Comparison of ENCODE assay signal across 25 cellular contexts in genomic region chr12:51777973-51778372, GRCh38.
"Had no signal": no experiment of that assay in that cellular context is flagged by ENCODE, and none has a peak within 500 bp of the region (broad histone marks: within the 10 kb centered on the region; RNA-seq: fewer than 3 reads in every experiment).

No MANE protein-coding gene starts in this region.

- H3K27me3 Mint-ChIP-seq: stimulated activated naive CD8-positive, alpha-beta T cell treated with anti-CD3 and anti-CD28 coated beads, Interleukin-15, amount 100 ng/mL, for 72 hours; type B pancreatic cell had no signal

- H3K9me3 Mint-ChIP-seq: naive thymus-derived CD4-positive, alpha-beta T cell; natural killer cell treated with Interleukin-12 subunit alpha and Interleukin-12 subunit beta and Interleukin-15 and Interleukin-18, amount 100 ng/mL, for 72 hours; stimulated activated memory B cell treated with anti-CD40 and anti-IgM and Interleukin-4, amounts not matched to agents 10 μg/mL and 1 μg/mL and 100 μg/mL, for 72 hours; stimulated activated naive CD8-positive, alpha-beta T cell treated with anti-CD3 and anti-CD28 coated beads, Interleukin-15, amount 100 ng/mL, for 72 hours; type B pancreatic cell had no signal

- H3K4me3 ChIP-seq: heart right ventricle, hepatocyte, left lung, lung, pancreas, prostate gland, sigmoid colon, smooth muscle cell, tibial nerve, uterus had no signal

- H3K27ac ChIP-seq: heart right ventricle, hepatocyte, left lung, pancreas, prostate gland, sigmoid colon, tibial nerve, uterus had no signal

- H3K36me3 Mint-ChIP-seq: naive thymus-derived CD4-positive, alpha-beta T cell; natural killer cell treated with Interleukin-12 subunit alpha and Interleukin-12 subunit beta and Interleukin-15 and Interleukin-18, amount 100 ng/mL, for 72 hours; stimulated activated memory B cell treated with anti-CD40 and anti-IgM and Interleukin-4, amounts not matched to agents 10 μg/mL and 1 μg/mL and 100 μg/mL, for 72 hours had no signal

- H3K4me1 Mint-ChIP-seq: mesothelial cell of epicardium; stimulated activated memory B cell treated with anti-CD40 and anti-IgM and Interleukin-4, amounts not matched to agents 10 μg/mL and 1 μg/mL and 100 μg/mL, for 72 hours had no signal

- H3K4me1 ChIP-seq: left lung, pancreas, prostate gland, sigmoid colon, tibial nerve, uterus had no signal

- H3K27me3 ChIP-seq: hepatocyte, pancreas, sigmoid colon, tibial nerve, uterus had no signal

- DNase-seq: heart right ventricle; islet precursor cell; left lung; naive thymus-derived CD4-positive, alpha-beta T cell; pancreas; posterior cingulate gyrus; right cardiac atrium; sigmoid colon; stimulated activated CD4-positive, alpha-beta T cell treated with anti-CD3 and anti-CD28 coated beads, Interleukin-1b, Interleukin-23, amount 100 ng/mL, for 48 hours; stimulated activated CD4-positive, alpha-beta T cell treated with anti-CD3 and anti-CD28 coated beads, Interleukin-2, amount 100 ng/mL, for 48 hours; stimulated activated CD4-positive, alpha-beta T cell treated with anti-CD3 and anti-CD28 coated beads, Interleukin-4, amount 100 ng/mL, for 4 hours; stimulated activated CD8-positive, alpha-beta memory T cell treated with anti-CD3 and anti-CD28 coated beads, Interleukin-4, amount 100 ng/mL, for 48 hours; stimulated activated naive CD4-positive, alpha-beta T cell treated with Interleukin-2 at 50 U/mL for 16 hours; stimulated activated naive CD8-positive, alpha-beta T cell treated with anti-CD3 and anti-CD28 coated beads, Interleukin-15, amount 100 ng/mL, for 72 hours; substantia nigra; uterus had no signal

- H3K4me3 Mint-ChIP-seq: mesothelial cell of epicardium; naive thymus-derived CD4-positive, alpha-beta T cell; natural killer cell treated with Interleukin-12 subunit alpha and Interleukin-12 subunit beta and Interleukin-15 and Interleukin-18, amount 100 ng/mL, for 72 hours; stimulated activated memory B cell treated with anti-CD40 and anti-IgM and Interleukin-4, amounts not matched to agents 10 μg/mL and 1 μg/mL and 100 μg/mL, for 72 hours; stimulated activated naive CD8-positive, alpha-beta T cell treated with anti-CD3 and anti-CD28 coated beads, Interleukin-15, amount 100 ng/mL, for 72 hours; type B pancreatic cell had no signal

- H3K36me3 ChIP-seq: heart right ventricle, left lung, pancreas, prostate gland, sigmoid colon, uterus had no signal

- H3K27ac Mint-ChIP-seq: mesothelial cell of epicardium; naive thymus-derived CD4-positive, alpha-beta T cell; natural killer cell treated with Interleukin-12 subunit alpha and Interleukin-12 subunit beta and Interleukin-15 and Interleukin-18, amount 100 ng/mL, for 72 hours; stimulated activated memory B cell treated with anti-CD40 and anti-IgM and Interleukin-4, amounts not matched to agents 10 μg/mL and 1 μg/mL and 100 μg/mL, for 72 hours; stimulated activated naive CD8-positive, alpha-beta T cell treated with anti-CD3 and anti-CD28 coated beads, Interleukin-15, amount 100 ng/mL, for 72 hours; type B pancreatic cell had no signal

- ATAC-seq: heart right ventricle; left lung; naive thymus-derived CD4-positive, alpha-beta T cell; natural killer cell treated with Interleukin-12 subunit alpha and Interleukin-12 subunit beta and Interleukin-15 and Interleukin-18, amount 100 ng/mL, for 72 hours; pancreas; right cardiac atrium; stimulated activated memory B cell treated with anti-CD40 and anti-IgM and Interleukin-4, amounts not matched to agents 10 μg/mL and 1 μg/mL and 100 μg/mL, for 72 hours; stimulated activated naive CD8-positive, alpha-beta T cell treated with anti-CD3 and anti-CD28 coated beads, Interleukin-15, amount 100 ng/mL, for 72 hours had no signal

- H3K9me3 ChIP-seq: heart right ventricle, left lung, pancreas, prostate gland, sigmoid colon, tibial nerve, uterus had no signal
